In the genomic region with DNA sequence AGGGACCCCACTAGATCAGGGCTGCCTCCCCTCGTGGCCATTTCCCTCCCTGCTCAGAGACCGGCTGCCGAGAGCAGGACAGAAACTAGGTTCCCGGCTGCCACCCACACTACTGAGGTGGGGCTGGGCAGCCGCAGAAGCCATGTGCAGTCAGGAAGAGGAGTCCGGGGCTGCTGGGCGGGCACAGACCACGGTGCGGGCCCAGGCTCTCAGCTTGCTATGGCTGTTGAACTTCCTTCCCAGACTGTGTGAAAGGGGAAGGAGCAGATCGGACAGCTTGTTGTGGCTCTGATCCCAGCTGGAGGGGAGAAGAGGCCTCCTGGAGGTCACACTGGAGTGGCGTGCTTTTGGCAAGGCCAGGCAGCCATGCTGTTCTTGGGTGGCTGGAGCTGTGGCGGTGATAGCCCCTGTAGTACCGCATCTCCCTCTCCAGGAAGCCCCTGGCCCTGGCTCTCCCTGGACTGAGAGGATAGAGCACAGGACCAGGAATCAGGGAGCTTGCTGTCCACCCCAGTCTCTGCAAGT, we compare ENCODE assay signal across 1 cellular context.
TF ChIP-seq lines count a peak whose summit lies in the region.

No MANE protein-coding gene starts in this region.

TF ChIP-seq in K562, 482 proteins besides CTCF, POLR2A, EP300 and RAD21 (continued from another document and continues in another):
- TF ChIP-seq, protein P1, sequence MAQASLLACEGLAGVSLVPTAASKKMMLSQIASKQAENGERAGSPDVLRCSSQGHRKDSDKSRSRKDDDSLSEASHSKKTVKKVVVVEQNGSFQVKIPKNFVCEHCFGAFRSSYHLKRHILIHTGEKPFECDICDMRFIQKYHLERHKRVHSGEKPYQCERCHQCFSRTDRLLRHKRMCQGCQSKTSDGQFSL (CRISPR knock-in tag; IDR thresholded peaks at IDR 0.05): no peak
- TF ChIP-seq, protein P1 (tag; IDR thresholded peaks at IDR 0.05): no peak
- TF ChIP-seq HNRNPH1 (optimal IDR thresholded peaks at IDR 0.05; ENCODE audit: low read depth, low read length) (no peak), ZNF263 (CRISPR knock-in tag; IDR thresholded peaks at IDR 0.05; ENCODE audit: borderline replicate concordance) (peak; percentile 33; the same call in 1 of the 2 replicates), HSF4 (CRISPR knock-in tag; IDR thresholded peaks at IDR 0.05; ENCODE audit: borderline replicate concordance) (0 out of 2 replicates have a peak, but pooled peaks have one; percentile 57), CTBP1 (IDR thresholded peaks at IDR 0.05; ENCODE audit: borderline replicate concordance) (no peak), PYGO2 (tag; IDR thresholded peaks at IDR 0.05) (no peak), ZNF408 (CRISPR knock-in tag; IDR thresholded peaks at IDR 0.05; ENCODE audit: low read depth) (no peak), PHF8 (IDR thresholded peaks at IDR 0.05; ENCODE audit: borderline replicate concordance, low read length) (peak; percentile 28; the same call in 1 of the 2 replicates), XRCC5 (IDR thresholded peaks at IDR 0.05; ENCODE audit: low read depth, low read length) (no peak), ZNF24 (IDR thresholded peaks at IDR 0.05) (no peak), ZNF561 (CRISPR knock-in tag; conservative IDR thresholded peaks at IDR 0.05) (no peak), ZNF584 (CRISPR knock-in tag; IDR thresholded peaks at IDR 0.05; ENCODE audit: low read depth) (no peak), ZNF699 (CRISPR knock-in tag; IDR thresholded peaks at IDR 0.05; ENCODE audit: insufficient replicate concordance) (no peak), CREB1 (IDR thresholded peaks at IDR 0.05) (no peak), CREB1 (CRISPR knock-in tag; IDR thresholded peaks at IDR 0.05) (no peak), ZNF121 (CRISPR knock-in tag; conservative IDR thresholded peaks at IDR 0.05) (no peak), ELF4 (CRISPR knock-in tag; IDR thresholded peaks at IDR 0.05) (no peak), SETDB1 (IDR thresholded peaks at IDR 0.05; ENCODE audit: low read length) (no peak), TBP (optimal IDR thresholded peaks at IDR 0.05; ENCODE audit: low read depth, low read length) (peak; percentile 26), TRIM24 (IDR thresholded peaks at IDR 0.05) (no peak), RBFOX2 (IDR thresholded peaks at IDR 0.05; ENCODE audit: low read depth, low read length) (peak; percentile 66), ZNF76 (CRISPR knock-in tag; IDR thresholded peaks at IDR 0.05; ENCODE audit: borderline replicate concordance) (no peak), MYNN (IDR thresholded peaks at IDR 0.05) (no peak), MYNN (CRISPR knock-in tag; IDR thresholded peaks at IDR 0.05) (no peak), CBX3 (IDR thresholded peaks at IDR 0.05; ENCODE audit: borderline replicate concordance in 1 of 2, low read length in 2 of 2) (0 out of 3 replicates have a peak, but pooled peaks of 1 of the 2 experiments have one; percentile 6), SRSF1 (IDR thresholded peaks at IDR 0.05; ENCODE audit: low read depth, low read length) (no peak), EP400 (IDR thresholded peaks at IDR 0.05) (peak; percentile 0; the same call in 1 of the 2 replicates), ZFPM2 (CRISPR knock-in tag; IDR thresholded peaks at IDR 0.05) (no peak)
- TF ChIP-seq, protein P2, sequence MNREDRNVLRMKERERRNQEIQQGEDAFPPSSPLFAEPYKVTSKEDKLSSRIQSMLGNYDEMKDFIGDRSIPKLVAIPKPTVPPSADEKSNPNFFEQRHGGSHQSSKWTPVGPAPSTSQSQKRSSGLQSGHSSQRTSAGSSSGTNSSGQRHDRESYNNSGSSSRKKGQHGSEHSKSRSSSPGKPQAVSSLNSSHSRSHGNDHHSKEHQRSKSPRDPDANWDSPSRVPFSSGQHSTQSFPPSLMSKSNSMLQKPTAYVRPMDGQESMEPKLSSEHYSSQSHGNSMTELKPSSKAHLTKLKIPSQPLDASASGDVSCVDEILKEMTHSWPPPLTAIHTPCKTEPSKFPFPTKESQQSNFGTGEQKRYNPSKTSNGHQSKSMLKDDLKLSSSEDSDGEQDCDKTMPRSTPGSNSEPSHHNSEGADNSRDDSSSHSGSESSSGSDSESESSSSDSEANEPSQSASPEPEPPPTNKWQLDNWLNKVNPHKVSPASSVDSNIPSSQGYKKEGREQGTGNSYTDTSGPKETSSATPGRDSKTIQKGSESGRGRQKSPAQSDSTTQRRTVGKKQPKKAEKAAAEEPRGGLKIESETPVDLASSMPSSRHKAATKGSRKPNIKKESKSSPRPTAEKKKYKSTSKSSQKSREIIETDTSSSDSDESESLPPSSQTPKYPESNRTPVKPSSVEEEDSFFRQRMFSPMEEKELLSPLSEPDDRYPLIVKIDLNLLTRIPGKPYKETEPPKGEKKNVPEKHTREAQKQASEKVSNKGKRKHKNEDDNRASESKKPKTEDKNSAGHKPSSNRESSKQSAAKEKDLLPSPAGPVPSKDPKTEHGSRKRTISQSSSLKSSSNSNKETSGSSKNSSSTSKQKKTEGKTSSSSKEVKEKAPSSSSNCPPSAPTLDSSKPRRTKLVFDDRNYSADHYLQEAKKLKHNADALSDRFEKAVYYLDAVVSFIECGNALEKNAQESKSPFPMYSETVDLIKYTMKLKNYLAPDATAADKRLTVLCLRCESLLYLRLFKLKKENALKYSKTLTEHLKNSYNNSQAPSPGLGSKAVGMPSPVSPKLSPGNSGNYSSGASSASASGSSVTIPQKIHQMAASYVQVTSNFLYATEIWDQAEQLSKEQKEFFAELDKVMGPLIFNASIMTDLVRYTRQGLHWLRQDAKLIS (CRISPR knock-in tag; IDR thresholded peaks at IDR 0.05): 0 out of 2 replicates have a peak, but pooled peaks have one; percentile 24
- TF ChIP-seq, protein P3, sequence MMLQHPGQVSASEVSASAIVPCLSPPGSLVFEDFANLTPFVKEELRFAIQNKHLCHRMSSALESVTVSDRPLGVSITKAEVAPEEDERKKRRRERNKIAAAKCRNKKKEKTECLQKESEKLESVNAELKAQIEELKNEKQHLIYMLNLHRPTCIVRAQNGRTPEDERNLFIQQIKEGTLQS (IDR thresholded peaks at IDR 0.05): no peak
- TF ChIP-seq, protein P3 (CRISPR knock-in tag; conservative IDR thresholded peaks at IDR 0.05): peak; percentile 53; the same call in 1 of the 2 replicates
- TF ChIP-seq, protein P4, sequence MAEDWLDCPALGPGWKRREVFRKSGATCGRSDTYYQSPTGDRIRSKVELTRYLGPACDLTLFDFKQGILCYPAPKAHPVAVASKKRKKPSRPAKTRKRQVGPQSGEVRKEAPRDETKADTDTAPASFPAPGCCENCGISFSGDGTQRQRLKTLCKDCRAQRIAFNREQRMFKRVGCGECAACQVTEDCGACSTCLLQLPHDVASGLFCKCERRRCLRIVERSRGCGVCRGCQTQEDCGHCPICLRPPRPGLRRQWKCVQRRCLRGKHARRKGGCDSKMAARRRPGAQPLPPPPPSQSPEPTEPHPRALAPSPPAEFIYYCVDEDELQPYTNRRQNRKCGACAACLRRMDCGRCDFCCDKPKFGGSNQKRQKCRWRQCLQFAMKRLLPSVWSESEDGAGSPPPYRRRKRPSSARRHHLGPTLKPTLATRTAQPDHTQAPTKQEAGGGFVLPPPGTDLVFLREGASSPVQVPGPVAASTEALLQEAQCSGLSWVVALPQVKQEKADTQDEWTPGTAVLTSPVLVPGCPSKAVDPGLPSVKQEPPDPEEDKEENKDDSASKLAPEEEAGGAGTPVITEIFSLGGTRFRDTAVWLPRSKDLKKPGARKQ (CRISPR knock-in tag; IDR thresholded peaks at IDR 0.05): no peak
- TF ChIP-seq, protein P5, sequence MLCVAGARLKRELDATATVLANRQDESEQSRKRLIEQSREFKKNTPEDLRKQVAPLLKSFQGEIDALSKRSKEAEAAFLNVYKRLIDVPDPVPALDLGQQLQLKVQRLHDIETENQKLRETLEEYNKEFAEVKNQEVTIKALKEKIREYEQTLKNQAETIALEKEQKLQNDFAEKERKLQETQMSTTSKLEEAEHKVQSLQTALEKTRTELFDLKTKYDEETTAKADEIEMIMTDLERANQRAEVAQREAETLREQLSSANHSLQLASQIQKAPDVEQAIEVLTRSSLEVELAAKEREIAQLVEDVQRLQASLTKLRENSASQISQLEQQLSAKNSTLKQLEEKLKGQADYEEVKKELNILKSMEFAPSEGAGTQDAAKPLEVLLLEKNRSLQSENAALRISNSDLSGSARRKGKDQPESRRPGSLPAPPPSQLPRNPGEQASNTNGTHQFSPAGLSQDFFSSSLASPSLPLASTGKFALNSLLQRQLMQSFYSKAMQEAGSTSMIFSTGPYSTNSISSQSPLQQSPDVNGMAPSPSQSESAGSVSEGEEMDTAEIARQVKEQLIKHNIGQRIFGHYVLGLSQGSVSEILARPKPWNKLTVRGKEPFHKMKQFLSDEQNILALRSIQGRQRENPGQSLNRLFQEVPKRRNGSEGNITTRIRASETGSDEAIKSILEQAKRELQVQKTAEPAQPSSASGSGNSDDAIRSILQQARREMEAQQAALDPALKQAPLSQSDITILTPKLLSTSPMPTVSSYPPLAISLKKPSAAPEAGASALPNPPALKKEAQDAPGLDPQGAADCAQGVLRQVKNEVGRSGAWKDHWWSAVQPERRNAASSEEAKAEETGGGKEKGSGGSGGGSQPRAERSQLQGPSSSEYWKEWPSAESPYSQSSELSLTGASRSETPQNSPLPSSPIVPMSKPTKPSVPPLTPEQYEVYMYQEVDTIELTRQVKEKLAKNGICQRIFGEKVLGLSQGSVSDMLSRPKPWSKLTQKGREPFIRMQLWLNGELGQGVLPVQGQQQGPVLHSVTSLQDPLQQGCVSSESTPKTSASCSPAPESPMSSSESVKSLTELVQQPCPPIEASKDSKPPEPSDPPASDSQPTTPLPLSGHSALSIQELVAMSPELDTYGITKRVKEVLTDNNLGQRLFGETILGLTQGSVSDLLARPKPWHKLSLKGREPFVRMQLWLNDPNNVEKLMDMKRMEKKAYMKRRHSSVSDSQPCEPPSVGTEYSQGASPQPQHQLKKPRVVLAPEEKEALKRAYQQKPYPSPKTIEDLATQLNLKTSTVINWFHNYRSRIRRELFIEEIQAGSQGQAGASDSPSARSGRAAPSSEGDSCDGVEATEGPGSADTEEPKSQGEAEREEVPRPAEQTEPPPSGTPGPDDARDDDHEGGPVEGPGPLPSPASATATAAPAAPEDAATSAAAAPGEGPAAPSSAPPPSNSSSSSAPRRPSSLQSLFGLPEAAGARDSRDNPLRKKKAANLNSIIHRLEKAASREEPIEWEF (CRISPR knock-in tag; IDR thresholded peaks at IDR 0.05): no peak
- TF ChIP-seq, protein P6, sequence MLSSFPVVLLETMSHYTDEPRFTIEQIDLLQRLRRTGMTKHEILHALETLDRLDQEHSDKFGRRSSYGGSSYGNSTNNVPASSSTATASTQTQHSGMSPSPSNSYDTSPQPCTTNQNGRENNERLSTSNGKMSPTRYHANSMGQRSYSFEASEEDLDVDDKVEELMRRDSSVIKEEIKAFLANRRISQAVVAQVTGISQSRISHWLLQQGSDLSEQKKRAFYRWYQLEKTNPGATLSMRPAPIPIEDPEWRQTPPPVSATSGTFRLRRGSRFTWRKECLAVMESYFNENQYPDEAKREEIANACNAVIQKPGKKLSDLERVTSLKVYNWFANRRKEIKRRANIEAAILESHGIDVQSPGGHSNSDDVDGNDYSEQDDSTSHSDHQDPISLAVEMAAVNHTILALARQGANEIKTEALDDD (IDR thresholded peaks at IDR 0.05): no peak
- TF ChIP-seq, protein P7, sequence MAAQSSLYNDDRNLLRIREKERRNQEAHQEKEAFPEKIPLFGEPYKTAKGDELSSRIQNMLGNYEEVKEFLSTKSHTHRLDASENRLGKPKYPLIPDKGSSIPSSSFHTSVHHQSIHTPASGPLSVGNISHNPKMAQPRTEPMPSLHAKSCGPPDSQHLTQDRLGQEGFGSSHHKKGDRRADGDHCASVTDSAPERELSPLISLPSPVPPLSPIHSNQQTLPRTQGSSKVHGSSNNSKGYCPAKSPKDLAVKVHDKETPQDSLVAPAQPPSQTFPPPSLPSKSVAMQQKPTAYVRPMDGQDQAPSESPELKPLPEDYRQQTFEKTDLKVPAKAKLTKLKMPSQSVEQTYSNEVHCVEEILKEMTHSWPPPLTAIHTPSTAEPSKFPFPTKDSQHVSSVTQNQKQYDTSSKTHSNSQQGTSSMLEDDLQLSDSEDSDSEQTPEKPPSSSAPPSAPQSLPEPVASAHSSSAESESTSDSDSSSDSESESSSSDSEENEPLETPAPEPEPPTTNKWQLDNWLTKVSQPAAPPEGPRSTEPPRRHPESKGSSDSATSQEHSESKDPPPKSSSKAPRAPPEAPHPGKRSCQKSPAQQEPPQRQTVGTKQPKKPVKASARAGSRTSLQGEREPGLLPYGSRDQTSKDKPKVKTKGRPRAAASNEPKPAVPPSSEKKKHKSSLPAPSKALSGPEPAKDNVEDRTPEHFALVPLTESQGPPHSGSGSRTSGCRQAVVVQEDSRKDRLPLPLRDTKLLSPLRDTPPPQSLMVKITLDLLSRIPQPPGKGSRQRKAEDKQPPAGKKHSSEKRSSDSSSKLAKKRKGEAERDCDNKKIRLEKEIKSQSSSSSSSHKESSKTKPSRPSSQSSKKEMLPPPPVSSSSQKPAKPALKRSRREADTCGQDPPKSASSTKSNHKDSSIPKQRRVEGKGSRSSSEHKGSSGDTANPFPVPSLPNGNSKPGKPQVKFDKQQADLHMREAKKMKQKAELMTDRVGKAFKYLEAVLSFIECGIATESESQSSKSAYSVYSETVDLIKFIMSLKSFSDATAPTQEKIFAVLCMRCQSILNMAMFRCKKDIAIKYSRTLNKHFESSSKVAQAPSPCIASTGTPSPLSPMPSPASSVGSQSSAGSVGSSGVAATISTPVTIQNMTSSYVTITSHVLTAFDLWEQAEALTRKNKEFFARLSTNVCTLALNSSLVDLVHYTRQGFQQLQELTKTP (IDR thresholded peaks at IDR 0.05; ENCODE audit: low read depth in 1 of 2, partially characterized antibody in 2 of 2): no peak
- TF ChIP-seq, protein P8, sequence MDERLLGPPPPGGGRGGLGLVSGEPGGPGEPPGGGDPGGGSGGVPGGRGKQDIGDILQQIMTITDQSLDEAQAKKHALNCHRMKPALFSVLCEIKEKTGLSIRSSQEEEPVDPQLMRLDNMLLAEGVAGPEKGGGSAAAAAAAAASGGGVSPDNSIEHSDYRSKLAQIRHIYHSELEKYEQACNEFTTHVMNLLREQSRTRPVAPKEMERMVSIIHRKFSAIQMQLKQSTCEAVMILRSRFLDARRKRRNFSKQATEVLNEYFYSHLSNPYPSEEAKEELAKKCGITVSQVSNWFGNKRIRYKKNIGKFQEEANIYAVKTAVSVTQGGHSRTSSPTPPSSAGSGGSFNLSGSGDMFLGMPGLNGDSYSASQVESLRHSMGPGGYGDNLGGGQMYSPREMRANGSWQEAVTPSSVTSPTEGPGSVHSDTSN (CRISPR knock-in tag; IDR thresholded peaks at IDR 0.05; ENCODE audit: low read depth): no peak
- TF ChIP-seq, protein P8 (tag; conservative IDR thresholded peaks at IDR 0.05; ENCODE audit: low read depth): no peak
